ENCODE assay signal across 22 cellular contexts in genomic region chr19:38880882-38881609, GRCh38. TPM values are rescaled to one million over a fixed set of nuclear protein-coding genes. Genes with fewer than 3 reads are reported as not detected.
DNase-seq lines count a peak whose midpoint lies in the region; ATAC-seq and TF ChIP-seq lines count a peak whose summit lies in the region.
"Had no signal": no experiment of that assay in that cellular context is flagged by ENCODE, and none has a peak within 500 bp of the region (broad histone marks: within the 10 kb centered on the region; RNA-seq: fewer than 3 reads in every experiment).

No MANE protein-coding gene starts in this region.

- H3K27me3 ChIP-seq in endodermal cell (ENCODE audit: control insufficient read depth, insufficient read depth, low read length, poor library complexity, severe bottlenecking) = no peaks in the 10 kb centered on the region
- no peaks in the 10 kb centered on the region for H3K27me3 ChIP-seq in spleen (replicated peaks in 1 of 7)
- H3K27me3 ChIP-seq: tibial artery had no signal

- H3K27me3 Mint-ChIP-seq in activated T-cell treated with anti-CD3 and anti-CD28 coated beads, Interleukin-2, amount 50 U/mL, for 24 hours = no peaks in the 10 kb centered on the region
- H3K27me3 Mint-ChIP-seq in activated T-cell treated with anti-CD3 and anti-CD28 coated beads, Interleukin-2, amount 50 U/mL, for 72 hours (ENCODE audit: low read depth) = no peaks in the 10 kb centered on the region
- no peaks in the 10 kb centered on the region for H3K27me3 Mint-ChIP-seq in activated CD8-positive, alpha-beta T cell treated with anti-CD3 and anti-CD28 coated beads for 36 hours
- no peaks in the 10 kb centered on the region for H3K27me3 Mint-ChIP-seq in endodermal cell (ENCODE audit: insufficient read depth)

- H3K27ac Mint-ChIP-seq in activated T-cell treated with anti-CD3 and anti-CD28 coated beads, Interleukin-2, amount 50 U/mL, for 24 hours = peak overlapping the region; percentile 46
- H3K27ac Mint-ChIP-seq in activated T-cell treated with anti-CD3 and anti-CD28 coated beads, Interleukin-2, amount 50 U/mL, for 72 hours = no peak overlapping the region
- H3K27ac Mint-ChIP-seq in activated CD8-positive, alpha-beta T cell treated with anti-CD3 and anti-CD28 coated beads for 36 hours = peak overlapping the region; percentile 32
- no peak overlapping the region for H3K27ac Mint-ChIP-seq in endodermal cell

- CTCF ChIA-PET in activated CD8-positive, alpha-beta T cell treated with anti-CD3 and anti-CD28 coated beads for 36 hours (lab: Charles Lee) = interaction anchor here (0.7 to 0.9 kb wide), 2 partner anchors 11 to 14 kb away, joined by 3 to 4 read pairs; no protein-coding TSS in a partner anchor

- no peak overlapping the region for H3K4me3 ChIP-seq in endodermal cell (ENCODE audit: low read length)
- H3K4me3 ChIP-seq in spleen = no peak overlapping the region
- H3K4me3 ChIP-seq: HAP-1, prostate gland, tibial artery had no signal

- H3K4me3 Mint-ChIP-seq in activated T-cell treated with anti-CD3 and anti-CD28 coated beads, Interleukin-2, amount 50 U/mL, for 24 hours = no peak overlapping the region
- no peak overlapping the region for H3K4me3 Mint-ChIP-seq in activated T-cell treated with anti-CD3 and anti-CD28 coated beads, Interleukin-2, amount 50 U/mL, for 72 hours
- no peak overlapping the region for H3K4me3 Mint-ChIP-seq in activated CD8-positive, alpha-beta T cell treated with anti-CD3 and anti-CD28 coated beads for 36 hours
- H3K4me3 Mint-ChIP-seq in endodermal cell = no peak overlapping the region
- H3K4me3 Mint-ChIP-seq: nephron had no signal

- H3K27ac ChIP-seq in endodermal cell (ENCODE audit: low read depth, low read length) (no peak overlapping the region), spleen (peak overlapping the region in 3 of 8 donors; percentile 94 to 98 (median 95))
- H3K27ac ChIP-seq: prostate gland, tibial artery had no signal

- H3K9ac ChIP-seq in endodermal cell (ENCODE audit: extremely low read depth, low read length, poor library complexity, severe bottlenecking) = no peak overlapping the region

- ATAC-seq in activated T-cell treated with anti-CD3 and anti-CD28 coated beads, Interleukin-2, amount 50 U/mL, for 72 hours (replicated peaks in 1 of 2) = no peak
- no peak for ATAC-seq in activated CD8-positive, alpha-beta T cell treated with anti-CD3 and anti-CD28 coated beads for 36 hours
- no peak for ATAC-seq in GM18868 (IDR thresholded peaks at IDR 0.05; ENCODE audit: unreplicated experiment)
- no peak for ATAC-seq in HG03095 (IDR thresholded peaks at IDR 0.05; ENCODE audit: unreplicated experiment)
- ATAC-seq: activated CD4-positive, CD25-positive, alpha-beta regulatory T cell treated with anti-CD3 and anti-CD28 coated beads, Interleukin-2, amount 50 U/mL, for 24 hours; stimulated activated naive CD8-positive, alpha-beta T cell treated with anti-CD3 and anti-CD28 coated beads, Interleukin-15, Interleukin-2, amounts not matched to agents 100 U/mL and 50 U/mL, for 24 hours had no signal

- 88 to 92% methylated on average over 8 to 18 of the region's 19 CpGs for WGBS in endodermal cell (ENCODE audit: insufficient coverage in 1 of 2, insufficient read length in 1 of 2), 2 experiments
- WGBS in spleen, 5 donors = 94 to 99% (median 96%) methylated on average over 12 to 19 of the region's 19 CpGs

- H3K9me3 Mint-ChIP-seq in activated T-cell treated with anti-CD3 and anti-CD28 coated beads, Interleukin-2, amount 50 U/mL, for 24 hours = no peaks in the 10 kb centered on the region
- no peaks in the 10 kb centered on the region for H3K9me3 Mint-ChIP-seq in activated T-cell treated with anti-CD3 and anti-CD28 coated beads, Interleukin-2, amount 50 U/mL, for 72 hours
- no peaks in the 10 kb centered on the region for H3K9me3 Mint-ChIP-seq in activated CD8-positive, alpha-beta T cell treated with anti-CD3 and anti-CD28 coated beads for 36 hours
- H3K9me3 Mint-ChIP-seq in endodermal cell = no peaks in the 10 kb centered on the region
- H3K9me3 Mint-ChIP-seq: nephron had no signal

- no peak for DNase-seq in activated T-cell treated with anti-CD3 and anti-CD28 coated beads, Interleukin-2, amount 50 U/mL, for 24 hours
- DNase-seq in activated T-cell treated with anti-CD3 and anti-CD28 coated beads, Interleukin-2, amount 50 U/mL, for 72 hours = no peak
- DNase-seq in activated CD8-positive, alpha-beta T cell treated with anti-CD3 and anti-CD28 coated beads for 36 hours = no peak
- DNase-seq in endodermal cell (peak; percentile 35), spleen (peak; percentile 73), AML-193 (lab: John Stamatoyannopoulos, UW) (no peak)
- DNase-seq: activated effector memory CD4-positive, alpha-beta T cell treated with anti-CD3 and anti-CD28 coated beads, Interleukin-2, amount 50 U/mL, for 16 hours; DMS79; NCI-H2107; NCI-H510A; NK-92 treated with Interleukin-12 subunit alpha and Interleukin-12 subunit beta, amount 100 ng/mL, for 24 hours; stimulated activated CD4-positive, alpha-beta T cell treated with anti-CD3 and anti-CD28 coated beads, Interleukin-1b, Interleukin-23, amount 100 ng/mL, for 48 hours; stimulated activated naive CD8-positive, alpha-beta T cell treated with anti-CD3 and anti-CD28 coated beads, Interleukin-15, Interleukin-2, amounts not matched to agents 100 U/mL and 50 U/mL, for 24 hours; tibial artery had no signal

- H3K36me3 Mint-ChIP-seq in activated T-cell treated with anti-CD3 and anti-CD28 coated beads, Interleukin-2, amount 50 U/mL, for 24 hours (ENCODE audit: low read depth) = peaks cover 27% of the 10 kb centered on the region
- peaks cover 0 to 3% of the 10 kb centered on the region in 2 donors for H3K36me3 Mint-ChIP-seq in activated T-cell treated with anti-CD3 and anti-CD28 coated beads, Interleukin-2, amount 50 U/mL, for 72 hours (ENCODE audit: insufficient read depth in 2 of 2)
- peaks cover 6% of the 10 kb centered on the region for H3K36me3 Mint-ChIP-seq in activated CD8-positive, alpha-beta T cell treated with anti-CD3 and anti-CD28 coated beads for 36 hours (ENCODE audit: low read depth)
- no peaks in the 10 kb centered on the region for H3K36me3 Mint-ChIP-seq in endodermal cell (ENCODE audit: low read depth)

- no peak for TF ChIP-seq CTCF in activated CD8-positive, alpha-beta T cell treated with anti-CD3 and anti-CD28 coated beads for 36 hours (IDR thresholded peaks at IDR 0.05)
- TF ChIP-seq CTCF in endodermal cell (conservative IDR thresholded peaks at IDR 0.05) (no peak), spleen (IDR thresholded peaks at IDR 0.05 in 8 of 11, conservative IDR thresholded peaks at IDR 0.05 in 3 of 11) (no peak)

- TF ChIP-seq POLR2A in spleen (IDR thresholded peaks at IDR 0.05) = no peak

- H3K4me1 ChIP-seq in endodermal cell (ENCODE audit: control insufficient read depth, insufficient read depth, low read length) (no peaks in the 10 kb centered on the region), spleen (peaks cover 13 to 44% (median 26%) of the 10 kb centered on the region in 6 donors)
- H3K4me1 ChIP-seq: HAP-1, prostate gland, tibial artery had no signal

- H3K9me3 ChIP-seq in endodermal cell (ENCODE audit: control insufficient read depth, low read length) (no peaks in the 10 kb centered on the region), spleen (no peaks in the 10 kb centered on the region)
- H3K9me3 ChIP-seq: HAP-1, prostate gland, tibial artery had no signal

- H3K4me1 Mint-ChIP-seq in activated T-cell treated with anti-CD3 and anti-CD28 coated beads, Interleukin-2, amount 50 U/mL, for 24 hours (ENCODE audit: low read depth) = peaks cover 35% of the 10 kb centered on the region
- H3K4me1 Mint-ChIP-seq in activated T-cell treated with anti-CD3 and anti-CD28 coated beads, Interleukin-2, amount 50 U/mL, for 72 hours (ENCODE audit: low read depth) = peaks cover 29% of the 10 kb centered on the region
- H3K4me1 Mint-ChIP-seq in activated CD8-positive, alpha-beta T cell treated with anti-CD3 and anti-CD28 coated beads for 36 hours (ENCODE audit: low read depth) = peaks cover 30% of the 10 kb centered on the region
- H3K4me1 Mint-ChIP-seq in endodermal cell = no peaks in the 10 kb centered on the region

- intact Hi-C loops in activated CD8-positive, alpha-beta T cell treated with anti-CD3 and anti-CD28 coated beads for 36 hours (cut with micrococcal nuclease) = no loop called here
- intact Hi-C loops in spleen (cut with DNase I; ENCODE audit: low total_unique reads) = no loop called here

- no peaks in the 10 kb centered on the region for H3K36me3 ChIP-seq in endodermal cell (ENCODE audit: control insufficient read depth, insufficient read depth, low read length)
- peaks cover 0 to 77% (median 25%) of the 10 kb centered on the region in 6 donors for H3K36me3 ChIP-seq in spleen
- H3K36me3 ChIP-seq: HAP-1, prostate gland had no signal

- POLR2A ChIA-PET in activated CD8-positive, alpha-beta T cell treated with anti-CD3 and anti-CD28 coated beads for 36 hours (lab: Charles Lee) = interaction anchor here (1.6 kb wide), 1 partner anchor 10 kb away, joined by 3 read pairs; no protein-coding TSS in a partner anchor

RNA-seq across cellular contexts. Expression of gene RINL, which starts 3.0 kb away (rescaled TPM):
- total RNA-seq in activated T-cell treated with anti-CD3 and anti-CD28 coated beads, Interleukin-2, amount 50 U/mL, for 72 hours = 100 to 1,000 TPM; 122 to 151 TPM
- total RNA-seq in activated CD8-positive, alpha-beta T cell treated with anti-CD3 and anti-CD28 coated beads for 36 hours = 10 to 100 TPM; 85.5 to 87.7 TPM
- 1 to 10 TPM; 4.8 to 6.7 TPM for total RNA-seq in endodermal cell
- polyA plus RNA-seq in endodermal cell (2013, experiment 1 of 2) = 1.7 TPM
- polyA plus RNA-seq in endodermal cell (2013, experiment 2 of 2) = 1.9 TPM
- total RNA-seq in spleen = 10 to 100 TPM; 14.5 to 31.3 (median 26.5) TPM
- polyA plus RNA-seq in spleen = 10 to 100 TPM; 26.6 to 42.5 (median 36.0) TPM

RNA-seq across cellular contexts. Expression of gene SIRT2, which starts 18.4 kb away (rescaled TPM):
- total RNA-seq in activated T-cell treated with anti-CD3 and anti-CD28 coated beads, Interleukin-2, amount 50 U/mL, for 72 hours = 10 to 100 TPM; 38.2 to 40.7 TPM
- 10 to 100 TPM; 20.0 to 21.5 TPM for total RNA-seq in activated CD8-positive, alpha-beta T cell treated with anti-CD3 and anti-CD28 coated beads for 36 hours
- total RNA-seq in endodermal cell (10 to 100 TPM; 10.4 to 13.7 TPM), spleen (10 to 100 TPM; 44.5 to 81.0 (median 61.8) TPM)
- 30.3 TPM for polyA plus RNA-seq in endodermal cell (2013, experiment 1 of 2)
- polyA plus RNA-seq in endodermal cell (2013, experiment 2 of 2) = 23.5 TPM
- 10 to 100 TPM; 25.8 to 45.1 (median 30.7) TPM for polyA plus RNA-seq in spleen

RNA-seq across cellular contexts. Expression of gene NFKBIB, which starts 18.7 kb away (rescaled TPM):
- 10 to 100 TPM; 86.5 to 89.1 TPM for total RNA-seq in activated T-cell treated with anti-CD3 and anti-CD28 coated beads, Interleukin-2, amount 50 U/mL, for 72 hours
- total RNA-seq in activated CD8-positive, alpha-beta T cell treated with anti-CD3 and anti-CD28 coated beads for 36 hours = 10 to 100 TPM; 56.5 to 57.9 TPM
- 10 to 100 TPM; 20.7 to 24.3 TPM for total RNA-seq in endodermal cell
- 18.4 TPM for polyA plus RNA-seq in endodermal cell (2013, experiment 1 of 2)
- 18.2 TPM for polyA plus RNA-seq in endodermal cell (2013, experiment 2 of 2)
- total RNA-seq in spleen = 10 to 100 TPM; 18.1 to 29.0 (median 21.1) TPM
- polyA plus RNA-seq in spleen = 10 to 100 TPM; 22.8 to 33.5 (median 23.5) TPM

RNA-seq across cellular contexts. Expression of gene CCER2, which starts 30.9 kb away (rescaled TPM):
- total RNA-seq in activated T-cell treated with anti-CD3 and anti-CD28 coated beads, Interleukin-2, amount 50 U/mL, for 72 hours = under 1 TPM; 0.69 to 0.70 TPM
- under 1 TPM; 0.56 to 0.69 TPM for total RNA-seq in activated CD8-positive, alpha-beta T cell treated with anti-CD3 and anti-CD28 coated beads for 36 hours
- total RNA-seq in endodermal cell = 1 to 10 TPM in 1 of 2 donors, not detected in 1; 1.2 TPM
- 4.8 TPM for polyA plus RNA-seq in endodermal cell (2013, experiment 1 of 2)
- 4.2 TPM for polyA plus RNA-seq in endodermal cell (2013, experiment 2 of 2)
- 1 to 10 TPM in 1 of 7 donors, under 1 TPM in 3, not detected in 3; 0.34 to 1.1 (median 0.57) TPM for total RNA-seq in spleen
- 1 to 10 TPM in 1 of 3 donors, under 1 TPM in 2; 0.77 to 2.9 (median 0.86) TPM for polyA plus RNA-seq in spleen
- total RNA-seq: mesenteric fat pad, SK-MEL-5 had no signal

RNA-seq across cellular contexts. Expression of gene HNRNPL, which starts 31.3 kb away (rescaled TPM):
- 100 to 1,000 TPM; 427 to 457 TPM for total RNA-seq in activated T-cell treated with anti-CD3 and anti-CD28 coated beads, Interleukin-2, amount 50 U/mL, for 72 hours
- total RNA-seq in activated CD8-positive, alpha-beta T cell treated with anti-CD3 and anti-CD28 coated beads for 36 hours = 100 to 1,000 TPM; 747 to 761 TPM
- total RNA-seq in endodermal cell (100 to 1,000 TPM; 607 to 646 TPM), spleen (100 to 1,000 TPM; 188 to 357 (median 294) TPM)
- polyA plus RNA-seq in endodermal cell (2013, experiment 1 of 2) = 602 TPM
- polyA plus RNA-seq in endodermal cell (2013, experiment 2 of 2) = 584 TPM
- polyA plus RNA-seq in spleen = 100 to 1,000 TPM; 147 to 175 (median 168) TPM

Comparison
In these comparisons a context has a peak if more than half of its experiments do, and no peak if none do; other contexts are left out.
1. H3K27ac Mint-ChIP-seq: peak in activated T-cell treated with anti-CD3 and anti-CD28 coated beads, Interleukin-2, amount 50 U/mL, for 24 hours (single experiment) and activated CD8-positive, alpha-beta T cell treated with anti-CD3 and anti-CD28 coated beads for 36 hours (single experiment); none in activated T-cell treated with anti-CD3 and anti-CD28 coated beads, Interleukin-2, amount 50 U/mL, for 72 hours (single experiment) and endodermal cell (single experiment).
2. DNase-seq: peak in endodermal cell (single experiment) and spleen (single experiment); none in activated T-cell treated with anti-CD3 and anti-CD28 coated beads, Interleukin-2, amount 50 U/mL, for 24 hours (single experiment), activated T-cell treated with anti-CD3 and anti-CD28 coated beads, Interleukin-2, amount 50 U/mL, for 72 hours (0 of 2), activated CD8-positive, alpha-beta T cell treated with anti-CD3 and anti-CD28 coated beads for 36 hours (single experiment) and AML-193 (0 of 2).